9 cellular contexts compared by ENCODE assay signal in genomic region chr3:101861212-101861977, GRCh38. TPM values are rescaled to one million over a fixed set of nuclear protein-coding genes. Genes with fewer than 3 reads are reported as not detected.
DNase-seq lines count a peak whose midpoint lies in the region; ATAC-seq and TF ChIP-seq lines count a peak whose summit lies in the region.
"Had no signal": no experiment of that assay in that cellular context is flagged by ENCODE, and none has a peak within 500 bp of the region (broad histone marks: within the 10 kb centered on the region; RNA-seq: fewer than 3 reads in every experiment).

No MANE protein-coding gene starts in this region.

- in situ Hi-C loops in gastrocnemius medialis (cut with MboI; ENCODE audit: low sequenced_read_pairs in 4 of 4) = no loop called here

- ATAC-seq in activated CD4-positive, CD25-positive, alpha-beta regulatory T cell treated with anti-CD3 and anti-CD28 coated beads, Interleukin-2, amount 50 U/mL, for 24 hours = peak; percentile 59 to 70
- ATAC-seq in HG02763 (IDR thresholded peaks at IDR 0.05; ENCODE audit: unreplicated experiment) (peak; percentile 40), T-cell (replicated peaks in 1 of 4) (peak in 2 of 4 experiments; percentile 9 to 15), gastrocnemius medialis (no peak)

- no peaks in the 10 kb centered on the region for H3K27me3 ChIP-seq in neutrophil
- no peaks in the 10 kb centered on the region for H3K27me3 ChIP-seq in adrenal gland
- no peaks in the 10 kb centered on the region for H3K27me3 ChIP-seq in ovary
- no peaks in the 10 kb centered on the region for H3K27me3 ChIP-seq in gastrocnemius medialis

- POLR2A ChIA-PET in T-cell (lab: Charles Lee) = interaction anchor here (0.5 to 1.3 kb wide), 7 partner anchors 9 to 1723 kb away, joined by 3 to 20 read pairs (median 3); no protein-coding TSS in a partner anchor

- peaks cover 73% of the 10 kb centered on the region for H3K36me3 ChIP-seq in neutrophil
- H3K36me3 ChIP-seq in adrenal gland (replicated peaks in 1 of 2) = peaks cover 0 to 55% of the 10 kb centered on the region in 2 donors
- H3K36me3 ChIP-seq in ovary = no peaks in the 10 kb centered on the region
- peaks cover 0 to 51% of the 10 kb centered on the region in 2 donors for H3K36me3 ChIP-seq in gastrocnemius medialis

- DNase-seq in activated CD4-positive, CD25-positive, alpha-beta regulatory T cell treated with anti-CD3 and anti-CD28 coated beads, Interleukin-2, amount 50 U/mL, for 72 hours = no peak
- no peak for DNase-seq in T-cell
- DNase-seq in adrenal gland = no peak
- no peak for DNase-seq in ovary
- DNase-seq in gastrocnemius medialis = no peak
- DNase-seq: T-helper 9 cell had no signal

- no peak for TF ChIP-seq EP300 in ovary (IDR thresholded peaks at IDR 0.05)

- peak overlapping the region; percentile 7 for H3K27ac ChIP-seq in neutrophil
- no peak overlapping the region for H3K27ac ChIP-seq in adrenal gland
- no peak overlapping the region for H3K27ac ChIP-seq in ovary
- no peak overlapping the region for H3K27ac ChIP-seq in gastrocnemius medialis

- H3K4me3 ChIP-seq in neutrophil (ENCODE audit: low read depth in 1 of 2, low read length in 1 of 2) (no peak overlapping the region), adrenal gland (no peak overlapping the region), ovary (no peak overlapping the region), gastrocnemius medialis (no peak overlapping the region)

- H3K4me1 Mint-ChIP-seq in T-cell = peaks cover 35 to 39% (median 36%) of the 10 kb centered on the region in 3 donors

- no peaks in the 10 kb centered on the region for H3K27me3 Mint-ChIP-seq in T-cell

- CTCF ChIA-PET in T-cell (lab: Charles Lee) = interaction anchor here (0.6 to 0.7 kb wide), 3 partner anchors 9 to 364 kb away, joined by 3 to 5 read pairs (median 3); no protein-coding TSS in a partner anchor

- H3K4me1 ChIP-seq in neutrophil (ENCODE audit: control insufficient read depth in 1 of 2, insufficient read depth in 1 of 2, low read depth in 1 of 2, low read length in 1 of 2) (peaks cover 5 to 7% of the 10 kb centered on the region in 2 experiments), adrenal gland (replicated peaks in 1 of 2) (no peaks in the 10 kb centered on the region), ovary (ENCODE audit: insufficient read depth) (no peaks in the 10 kb centered on the region), gastrocnemius medialis (no peaks in the 10 kb centered on the region)

- TF ChIP-seq POLR2A in adrenal gland (IDR thresholded peaks at IDR 0.05) = no peak
- TF ChIP-seq POLR2A in ovary (IDR thresholded peaks at IDR 0.05) = no peak
- no peak for TF ChIP-seq POLR2A in gastrocnemius medialis (IDR thresholded peaks at IDR 0.05)

- no peaks in the 10 kb centered on the region for H3K9me3 Mint-ChIP-seq in T-cell

- intact Hi-C loops in adrenal gland (cut with DNase I) (loop anchor here in 1 of 2 donors (10.0 kb wide), 1 partner anchor 47 kb away; no protein-coding TSS in a partner anchor), ovary (cut with DNase I) (loop anchor here in 1 of 4 donors (10.0 kb wide), 1 partner anchor 397 kb away; no protein-coding TSS in a partner anchor), gastrocnemius medialis (cut with DNase I; ENCODE audit: low total_unique reads) (no loop called here)

- H3K4me3 Mint-ChIP-seq in T-cell = no peak overlapping the region

- TF ChIP-seq CTCF in neutrophil (IDR thresholded peaks at IDR 0.05) = no peak
- TF ChIP-seq CTCF in adrenal gland (IDR thresholded peaks at IDR 0.05) = no peak
- TF ChIP-seq CTCF in ovary (IDR thresholded peaks at IDR 0.05) = no peak
- no peak for TF ChIP-seq CTCF in gastrocnemius medialis (IDR thresholded peaks at IDR 0.05 in 4 of 5, conservative IDR thresholded peaks at IDR 0.05 in 1 of 5)

- H3K27ac Mint-ChIP-seq in T-cell = peak overlapping the region; percentile 24 to 25

- H3K9me3 ChIP-seq in neutrophil (peaks cover 5% of the 10 kb centered on the region), adrenal gland (replicated peaks in 1 of 3) (peaks cover 0 to 6% (median 0%) of the 10 kb centered on the region in 3 donors), ovary (no peaks in the 10 kb centered on the region), gastrocnemius medialis (no peaks in the 10 kb centered on the region)

- 77 to 87% (median 84%) methylated on average over 5 of the region's 5 CpGs for WGBS in adrenal gland, 4 donors
- 74 to 85% (median 74%) methylated on average over 5 of the region's 5 CpGs for WGBS in ovary, 3 donors

- peaks cover 46% of the 10 kb centered on the region for H3K36me3 Mint-ChIP-seq in T-cell

RNA-seq across cellular contexts. Expression of gene NFKBIZ, which starts 12.1 kb away (rescaled TPM):
- total RNA-seq in T-cell (100 to 1,000 TPM; 130 to 720 (median 132) TPM), adrenal gland (10 to 100 TPM in 5 of 8 donors, 1 to 10 TPM in 3; 6.2 to 21.8 (median 16.4) TPM), ovary (100 to 1,000 TPM in 1 of 7 donors, 10 to 100 TPM in 6; 29.2 to 194 (median 45.5) TPM), gastrocnemius medialis (10 to 100 TPM in 3 of 4 donors, 1 to 10 TPM in 1; 9.2 to 25.9 (median 20.6) TPM)
- polyA plus RNA-seq in adrenal gland (1 to 10 TPM; 3.1 to 8.0 (median 7.2) TPM), ovary (10 to 100 TPM in 1 of 2 donors, 1 to 10 TPM in 1; 7.5 to 18.8 TPM)

Comparison
In these comparisons a context has a peak if more than half of its experiments do, and no peak if none do; other contexts are left out.
1. ATAC-seq: peak in activated CD4-positive, CD25-positive, alpha-beta regulatory T cell treated with anti-CD3 and anti-CD28 coated beads, Interleukin-2, amount 50 U/mL, for 24 hours (2 of 2) and HG02763 (single experiment); none in gastrocnemius medialis (0 of 2).